Comparison of ENCODE assay signal across 1 cellular context in the genomic region with DNA sequence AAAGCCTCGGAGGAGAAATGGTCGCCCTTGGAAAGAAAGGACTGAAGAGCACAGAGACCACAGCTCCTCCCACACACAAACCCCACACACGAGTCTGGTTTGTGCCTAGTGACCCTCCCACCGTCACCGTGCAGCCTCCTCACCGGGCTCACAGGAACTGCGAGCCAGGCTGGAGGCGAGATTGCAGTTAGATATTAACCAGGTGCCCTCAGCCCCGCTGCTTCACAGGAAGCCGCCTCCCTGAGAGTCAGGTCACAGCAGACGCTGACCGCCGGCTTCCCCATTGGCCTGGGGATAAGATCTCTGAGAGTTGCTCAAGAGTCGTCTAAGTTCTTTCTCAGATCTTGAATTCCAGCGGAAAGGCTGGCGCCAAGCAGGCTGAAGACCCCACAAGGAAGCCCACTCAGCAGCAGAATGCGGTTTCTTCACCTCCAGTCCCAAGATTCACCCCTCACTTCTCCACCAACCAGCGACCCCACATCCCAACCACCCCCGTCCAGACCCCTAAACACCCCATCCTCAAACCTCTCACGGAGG.
TF ChIP-seq lines count a peak whose summit lies in the region.

No MANE protein-coding gene starts in this region.

TF ChIP-seq in HepG2, 621 proteins besides CTCF, POLR2A, EP300 and RAD21 (continued from another document and continues in another):
- TF ChIP-seq ZNF513 (CRISPR knock-in tag; conservative IDR thresholded peaks at IDR 0.05) (no peak), THAP8 (CRISPR knock-in tag; IDR thresholded peaks at IDR 0.05; ENCODE audit: borderline replicate concordance) (no peak), SNRNP70 (IDR thresholded peaks at IDR 0.05; ENCODE audit: low read depth, low read length) (no peak), ZNF557 (CRISPR knock-in tag; IDR thresholded peaks at IDR 0.05) (0 out of 2 replicates have a peak, but pooled peaks have one; percentile 52), ZZZ3 (CRISPR knock-in tag; IDR thresholded peaks at IDR 0.05; ENCODE audit: borderline replicate concordance) (no peak), NR1H2 (CRISPR knock-in tag; IDR thresholded peaks at IDR 0.05; ENCODE audit: borderline replicate concordance, low read depth) (no peak), ZSCAN30 (CRISPR knock-in tag; IDR thresholded peaks at IDR 0.05) (no peak), HNRNPL (IDR thresholded peaks at IDR 0.05; ENCODE audit: low read depth, low read length) (0 out of 2 replicates have a peak, but pooled peaks have one; percentile 5), DPF2 (CRISPR knock-in tag; IDR thresholded peaks at IDR 0.05; ENCODE audit: borderline replicate concordance, low read depth) (no peak), ZNF121 (CRISPR knock-in tag; IDR thresholded peaks at IDR 0.05) (no peak), ZNF749 (CRISPR knock-in tag; IDR thresholded peaks at IDR 0.05; ENCODE audit: borderline replicate concordance) (no peak), SOX6 (IDR thresholded peaks at IDR 0.05) (no peak), SOX6 (CRISPR knock-in tag; IDR thresholded peaks at IDR 0.05) (peak; percentile 52), NFYB (CRISPR knock-in tag; IDR thresholded peaks at IDR 0.05) (peak; percentile 49; the same call in 1 of the 2 replicates), SP1 (IDR thresholded peaks at IDR 0.05) (no peak), SP1 (CRISPR knock-in tag; IDR thresholded peaks at IDR 0.05) (0 out of 2 replicates have a peak, but pooled peaks have one; percentile 46), ZNF782 (CRISPR knock-in tag; IDR thresholded peaks at IDR 0.05; ENCODE audit: borderline replicate concordance) (no peak), PCBP2 (optimal IDR thresholded peaks at IDR 0.05; ENCODE audit: low read depth, low read length, poor library complexity, severe bottlenecking) (peak; percentile 48), TBX3 (IDR thresholded peaks at IDR 0.05; ENCODE audit: borderline replicate concordance) (no peak), RBFOX2 (IDR thresholded peaks at IDR 0.05; ENCODE audit: low read depth, low read length) (no peak), RERE (CRISPR knock-in tag; IDR thresholded peaks at IDR 0.05; ENCODE audit: low read depth) (0 out of 2 replicates have a peak, but pooled peaks have one; percentile 27), TSC22D2 (CRISPR knock-in tag; IDR thresholded peaks at IDR 0.05; ENCODE audit: borderline replicate concordance) (no peak; the same call in 1 of the 2 replicates), SNAPC4 (CRISPR knock-in tag; IDR thresholded peaks at IDR 0.05) (no peak)
- TF ChIP-seq, protein P1, sequence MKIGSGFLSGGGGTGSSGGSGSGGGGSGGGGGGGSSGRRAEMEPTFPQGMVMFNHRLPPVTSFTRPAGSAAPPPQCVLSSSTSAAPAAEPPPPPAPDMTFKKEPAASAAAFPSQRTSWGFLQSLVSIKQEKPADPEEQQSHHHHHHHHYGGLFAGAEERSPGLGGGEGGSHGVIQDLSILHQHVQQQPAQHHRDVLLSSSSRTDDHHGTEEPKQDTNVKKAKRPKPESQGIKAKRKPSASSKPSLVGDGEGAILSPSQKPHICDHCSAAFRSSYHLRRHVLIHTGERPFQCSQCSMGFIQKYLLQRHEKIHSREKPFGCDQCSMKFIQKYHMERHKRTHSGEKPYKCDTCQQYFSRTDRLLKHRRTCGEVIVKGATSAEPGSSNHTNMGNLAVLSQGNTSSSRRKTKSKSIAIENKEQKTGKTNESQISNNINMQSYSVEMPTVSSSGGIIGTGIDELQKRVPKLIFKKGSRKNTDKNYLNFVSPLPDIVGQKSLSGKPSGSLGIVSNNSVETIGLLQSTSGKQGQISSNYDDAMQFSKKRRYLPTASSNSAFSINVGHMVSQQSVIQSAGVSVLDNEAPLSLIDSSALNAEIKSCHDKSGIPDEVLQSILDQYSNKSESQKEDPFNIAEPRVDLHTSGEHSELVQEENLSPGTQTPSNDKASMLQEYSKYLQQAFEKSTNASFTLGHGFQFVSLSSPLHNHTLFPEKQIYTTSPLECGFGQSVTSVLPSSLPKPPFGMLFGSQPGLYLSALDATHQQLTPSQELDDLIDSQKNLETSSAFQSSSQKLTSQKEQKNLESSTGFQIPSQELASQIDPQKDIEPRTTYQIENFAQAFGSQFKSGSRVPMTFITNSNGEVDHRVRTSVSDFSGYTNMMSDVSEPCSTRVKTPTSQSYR (CRISPR knock-in tag; IDR thresholded peaks at IDR 0.05; ENCODE audit: borderline replicate concordance): no peak
- TF ChIP-seq, protein P2, sequence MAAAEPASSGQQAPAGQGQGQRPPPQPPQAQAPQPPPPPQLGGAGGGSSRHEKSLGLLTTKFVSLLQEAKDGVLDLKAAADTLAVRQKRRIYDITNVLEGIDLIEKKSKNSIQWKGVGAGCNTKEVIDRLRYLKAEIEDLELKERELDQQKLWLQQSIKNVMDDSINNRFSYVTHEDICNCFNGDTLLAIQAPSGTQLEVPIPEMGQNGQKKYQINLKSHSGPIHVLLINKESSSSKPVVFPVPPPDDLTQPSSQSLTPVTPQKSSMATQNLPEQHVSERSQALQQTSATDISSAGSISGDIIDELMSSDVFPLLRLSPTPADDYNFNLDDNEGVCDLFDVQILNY (CRISPR knock-in tag; conservative IDR thresholded peaks at IDR 0.05): no peak
- TF ChIP-seq, protein P3, sequence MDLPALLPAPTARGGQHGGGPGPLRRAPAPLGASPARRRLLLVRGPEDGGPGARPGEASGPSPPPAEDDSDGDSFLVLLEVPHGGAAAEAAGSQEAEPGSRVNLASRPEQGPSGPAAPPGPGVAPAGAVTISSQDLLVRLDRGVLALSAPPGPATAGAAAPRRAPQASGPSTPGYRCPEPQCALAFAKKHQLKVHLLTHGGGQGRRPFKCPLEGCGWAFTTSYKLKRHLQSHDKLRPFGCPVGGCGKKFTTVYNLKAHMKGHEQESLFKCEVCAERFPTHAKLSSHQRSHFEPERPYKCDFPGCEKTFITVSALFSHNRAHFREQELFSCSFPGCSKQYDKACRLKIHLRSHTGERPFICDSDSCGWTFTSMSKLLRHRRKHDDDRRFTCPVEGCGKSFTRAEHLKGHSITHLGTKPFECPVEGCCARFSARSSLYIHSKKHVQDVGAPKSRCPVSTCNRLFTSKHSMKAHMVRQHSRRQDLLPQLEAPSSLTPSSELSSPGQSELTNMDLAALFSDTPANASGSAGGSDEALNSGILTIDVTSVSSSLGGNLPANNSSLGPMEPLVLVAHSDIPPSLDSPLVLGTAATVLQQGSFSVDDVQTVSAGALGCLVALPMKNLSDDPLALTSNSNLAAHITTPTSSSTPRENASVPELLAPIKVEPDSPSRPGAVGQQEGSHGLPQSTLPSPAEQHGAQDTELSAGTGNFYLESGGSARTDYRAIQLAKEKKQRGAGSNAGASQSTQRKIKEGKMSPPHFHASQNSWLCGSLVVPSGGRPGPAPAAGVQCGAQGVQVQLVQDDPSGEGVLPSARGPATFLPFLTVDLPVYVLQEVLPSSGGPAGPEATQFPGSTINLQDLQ (CRISPR knock-in tag; IDR thresholded peaks at IDR 0.05): no peak
